ENCODE assay signal across 10 cellular contexts in the genomic region with DNA sequence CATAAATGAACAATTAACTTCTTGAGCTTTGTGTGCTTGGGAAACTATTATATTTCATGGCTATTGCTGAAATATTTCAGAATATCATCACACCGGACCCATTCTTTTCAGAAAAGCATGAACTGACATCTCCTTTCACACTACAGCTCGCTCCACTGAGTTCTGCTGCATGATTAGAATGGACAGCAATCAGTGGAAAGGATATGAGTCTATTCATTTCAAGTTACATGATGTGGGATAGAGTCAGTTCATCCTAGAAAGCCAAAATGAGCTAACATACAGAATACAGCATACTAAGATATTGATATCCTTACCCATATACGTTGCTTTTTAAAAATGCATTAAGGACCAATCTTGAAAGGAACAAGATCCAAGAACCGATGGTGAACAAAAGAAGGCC. TPM values are rescaled to one million over a fixed set of nuclear protein-coding genes. Genes with fewer than 3 reads are reported as not detected.
A peak's percentile ranks its signal among the peaks of the same experiment; 100 is the strongest.
DNase-seq lines count a peak whose midpoint lies in the region; ATAC-seq and TF ChIP-seq lines count a peak whose summit lies in the region.
"Had no signal": no experiment of that assay in that cellular context is flagged by ENCODE, and none has a peak within 500 bp of the region (broad histone marks: within the 10 kb centered on the region; RNA-seq: fewer than 3 reads in every experiment).

No MANE protein-coding gene starts in this region.

- peaks cover 24 to 50% (median 37%) of the 10 kb centered on the region in 4 donors for H3K4me1 Mint-ChIP-seq in naive thymus-derived CD8-positive, alpha-beta T cell

- peaks cover 0 to 6% (median 0%) of the 10 kb centered on the region in 3 donors for H3K36me3 Mint-ChIP-seq in naive thymus-derived CD8-positive, alpha-beta T cell

- WGBS in heart left ventricle, 4 donors = 69 to 74% (median 71%) methylated on average over 4 of the region's 4 CpGs
- WGBS in right cardiac atrium = 62% methylated on average over 4 of the region's 4 CpGs
- 54 to 71% methylated on average over 4 of the region's 4 CpGs for WGBS in body of pancreas, 2 donors
- 66% methylated on average over 4 of the region's 4 CpGs for WGBS in urinary bladder

- no peaks in the 10 kb centered on the region for H3K9me3 Mint-ChIP-seq in naive thymus-derived CD8-positive, alpha-beta T cell

- ATAC-seq in heart left ventricle (no peak), right cardiac atrium (no peak), body of pancreas (no peak)
- ATAC-seq in naive thymus-derived CD8-positive, alpha-beta T cell = no peak

- H3K4me3 ChIP-seq in heart left ventricle (no peak overlapping the region), right cardiac atrium (ENCODE audit: low read length) (no peak overlapping the region), body of pancreas (no peak overlapping the region), urinary bladder (ENCODE audit: low read depth, low read length) (no peak overlapping the region), H7 (ENCODE audit: insufficient read depth, low read depth, low read length) (no peak overlapping the region)

- peaks cover 15 to 51% (median 33%) of the 10 kb centered on the region in 12 donors for H3K4me1 ChIP-seq in heart left ventricle
- no peaks in the 10 kb centered on the region for H3K4me1 ChIP-seq in right cardiac atrium (ENCODE audit: control insufficient read depth, insufficient read depth, low read length)
- H3K4me1 ChIP-seq in body of pancreas = peaks cover 35% of the 10 kb centered on the region
- no peaks in the 10 kb centered on the region for H3K4me1 ChIP-seq in urinary bladder (ENCODE audit: insufficient read depth)

- POLR2A ChIA-PET in naive thymus-derived CD8-positive, alpha-beta T cell (lab: Charles Lee) = interaction anchor here (1.1 to 2.6 kb wide), 3 partner anchors 22 to 215 kb away, joined by 3 to 7 read pairs (median 4); no protein-coding TSS in a partner anchor

- TF ChIP-seq POLR2A in heart left ventricle (IDR thresholded peaks at IDR 0.05) (no peak), body of pancreas (IDR thresholded peaks at IDR 0.05) (no peak)

- H3K27ac Mint-ChIP-seq in naive thymus-derived CD8-positive, alpha-beta T cell = peak overlapping the region; percentile 28 to 94 (median 88)

- H3K27ac ChIP-seq in heart left ventricle (peak overlapping the region in 10 of 12 donors; percentile 75 to 95 (median 84)), right cardiac atrium (ENCODE audit: low read length) (no peak overlapping the region), body of pancreas (peak overlapping the region in 3 of 4 donors; percentile 79 to 85 (median 81)), urinary bladder (ENCODE audit: low read depth) (peak overlapping the region; percentile 66)

- H3K27me3 Mint-ChIP-seq in naive thymus-derived CD8-positive, alpha-beta T cell = no peaks in the 10 kb centered on the region

- H3K27me3 ChIP-seq in heart left ventricle (no peaks in the 10 kb centered on the region), right cardiac atrium (ENCODE audit: control insufficient read depth, insufficient read depth) (no peaks in the 10 kb centered on the region), body of pancreas (no peaks in the 10 kb centered on the region), H7 (ENCODE audit: control insufficient read depth, insufficient read depth, low read length) (peaks cover 9% of the 10 kb centered on the region; the same call in 1 of the 2 replicates)

- DNase-seq in heart left ventricle (no peak), right cardiac atrium (no peak), body of pancreas (no peak), epidermal melanocyte (ENCODE audit: insufficient read length, low spot score) (no peak), H7 (no peak), NCI-H2081 treated with DMSO at 0.1 percent for 48 hours (lab: John Stamatoyannopoulos, UW) (no peak)
- no peak for DNase-seq in naive thymus-derived CD8-positive, alpha-beta T cell
- DNase-seq: left cardiac atrium, NCI-H1417 treated with DMSO at 0.1 percent for 48 hours had no signal

- H3K4me3 Mint-ChIP-seq in naive thymus-derived CD8-positive, alpha-beta T cell = peak overlapping the region in 9 of 10 donors; percentile 66 to 91 (median 82)

- TF ChIP-seq CTCF in heart left ventricle (IDR thresholded peaks at IDR 0.05) (no peak), body of pancreas (IDR thresholded peaks at IDR 0.05) (no peak)

- H3K36me3 ChIP-seq in heart left ventricle (peaks cover 0 to 17% (median 8%) of the 10 kb centered on the region in 9 donors), body of pancreas (replicated peaks in 1 of 2; ENCODE audit: insufficient read depth in 1 of 2, low read depth in 2 of 2) (peaks cover 0 to 2% of the 10 kb centered on the region in 2 donors), urinary bladder (ENCODE audit: insufficient read depth) (no peaks in the 10 kb centered on the region), H7 (replicated peaks; ENCODE audit: control insufficient read depth, insufficient read depth, low read length) (no peaks in the 10 kb centered on the region)

- no peaks in the 10 kb centered on the region for H3K9me3 ChIP-seq in heart left ventricle
- no peaks in the 10 kb centered on the region for H3K9me3 ChIP-seq in right cardiac atrium (ENCODE audit: control insufficient read depth, low read length)
- no peaks in the 10 kb centered on the region for H3K9me3 ChIP-seq in body of pancreas

- intact Hi-C loops in heart left ventricle (cut with DNase I) (loop anchor here in 5 of 10 donors (1.0 to 5.0 kb wide), 4 partner anchors 122 to 213 kb away; no protein-coding TSS in a partner anchor), right cardiac atrium (cut with DNase I) (loop anchor here in 3 of 4 donors (2.0 to 5.0 kb wide), 2 partner anchors 208 kb away; no protein-coding TSS in a partner anchor), body of pancreas (cut with DNase I) (loop anchor here (10.0 kb wide), 1 partner anchor 50 kb away; a partner anchor contains a TSS)

RNA-seq across cellular contexts. Expression of a gene that starts 1.1 kb away (rescaled TPM):
- total RNA-seq in heart left ventricle (10 to 100 TPM; 30.2 to 57.7 (median 36.3) TPM), right cardiac atrium (10 to 100 TPM; 34.6 to 58.3 (median 49.8) TPM), body of pancreas (10 to 100 TPM; 17.1 to 21.1 TPM), urinary bladder (19.8 TPM)
- polyA plus RNA-seq in heart left ventricle (10 to 100 TPM; 23.7 to 25.6 TPM), right cardiac atrium (39.5 TPM), urinary bladder (15.9 TPM)
- 10 to 100 TPM; 22.2 to 23.2 TPM for total RNA-seq in naive thymus-derived CD8-positive, alpha-beta T cell
- polyA plus RNA-seq in naive thymus-derived CD8-positive, alpha-beta T cell = 10 to 100 TPM in 2 of 3 donors, 1 to 10 TPM in 1; 2.4 to 15.1 (median 11.9) TPM
- total RNA-seq in H7 (2014; rRNA removed; shearing (Covaris generic)) = 37.4 and 40.8 TPM in 2 replicates

RNA-seq across cellular contexts. Expression of a gene that starts 46.4 kb away (rescaled TPM):
- total RNA-seq in heart left ventricle (10 to 100 TPM in 6 of 9 donors, 1 to 10 TPM in 3; 3.6 to 14.8 (median 11.6) TPM), right cardiac atrium (10 to 100 TPM; 10.6 to 14.5 (median 12.2) TPM), body of pancreas (10 to 100 TPM in 1 of 2 donors, 1 to 10 TPM in 1; 2.6 to 14.3 TPM), urinary bladder (65.9 TPM)
- polyA plus RNA-seq in heart left ventricle (10 to 100 TPM; 10.4 to 10.5 TPM), right cardiac atrium (8.9 TPM), urinary bladder (12.1 TPM)
- total RNA-seq in naive thymus-derived CD8-positive, alpha-beta T cell = 10 to 100 TPM; 18.4 to 22.4 TPM
- 10 to 100 TPM; 21.1 to 29.9 (median 22.6) TPM for polyA plus RNA-seq in naive thymus-derived CD8-positive, alpha-beta T cell
- total RNA-seq in H7 (2014; rRNA removed; shearing (Covaris generic)) = 20.1 and 28.6 TPM in 2 replicates

RNA-seq across cellular contexts. Expression of a gene that starts 56.4 kb away (rescaled TPM):
- total RNA-seq in heart left ventricle (10 to 100 TPM in 8 of 9 donors, 1 to 10 TPM in 1; 9.9 to 16.1 (median 13.7) TPM), right cardiac atrium (10 to 100 TPM in 3 of 4 donors, 1 to 10 TPM in 1; 9.9 to 13.7 (median 12.5) TPM), body of pancreas (1 to 10 TPM; 4.3 to 7.3 TPM), urinary bladder (16.4 TPM)
- polyA plus RNA-seq in heart left ventricle (10 to 100 TPM in 1 of 2 donors, 1 to 10 TPM in 1; 4.5 to 12.1 TPM), right cardiac atrium (5.6 TPM), urinary bladder (11.2 TPM)
- total RNA-seq in naive thymus-derived CD8-positive, alpha-beta T cell = 10 to 100 TPM; 16.0 to 16.1 TPM
- 10 to 100 TPM; 10.6 to 11.2 (median 11.0) TPM for polyA plus RNA-seq in naive thymus-derived CD8-positive, alpha-beta T cell
- 14.2 and 19.8 TPM in 2 replicates for total RNA-seq in H7 (2014; rRNA removed; shearing (Covaris generic))
